1 cellular context compared by ENCODE assay signal in the genomic region with DNA sequence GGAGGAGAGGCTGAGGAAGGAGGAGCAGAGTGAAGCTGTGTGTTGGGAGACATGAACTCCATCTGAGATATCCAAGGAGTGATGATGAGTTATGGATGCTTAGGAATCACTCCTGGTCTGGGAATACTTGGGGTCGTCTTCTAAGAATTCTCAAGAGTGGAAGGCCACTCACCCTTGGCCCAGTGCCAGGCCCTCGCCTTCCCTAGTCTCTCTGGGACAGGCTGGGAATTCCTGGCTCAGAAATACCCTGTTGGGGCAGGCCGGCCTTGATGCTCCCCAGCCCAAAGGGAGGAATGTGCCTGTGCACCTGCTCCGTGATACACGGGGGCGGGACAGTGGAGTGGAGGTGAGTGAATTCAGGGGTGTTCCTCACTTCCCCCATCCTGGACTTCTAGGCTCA.
TF ChIP-seq lines count a peak whose summit lies in the region.

No MANE protein-coding gene starts in this region.

TF ChIP-seq in SK-N-SH treated with all-trans-retinoic acid at 6 μM for 48 hours, 23 proteins besides CTCF, POLR2A, EP300 and RAD21 (continued from another document):
- TF ChIP-seq, protein P1, sequence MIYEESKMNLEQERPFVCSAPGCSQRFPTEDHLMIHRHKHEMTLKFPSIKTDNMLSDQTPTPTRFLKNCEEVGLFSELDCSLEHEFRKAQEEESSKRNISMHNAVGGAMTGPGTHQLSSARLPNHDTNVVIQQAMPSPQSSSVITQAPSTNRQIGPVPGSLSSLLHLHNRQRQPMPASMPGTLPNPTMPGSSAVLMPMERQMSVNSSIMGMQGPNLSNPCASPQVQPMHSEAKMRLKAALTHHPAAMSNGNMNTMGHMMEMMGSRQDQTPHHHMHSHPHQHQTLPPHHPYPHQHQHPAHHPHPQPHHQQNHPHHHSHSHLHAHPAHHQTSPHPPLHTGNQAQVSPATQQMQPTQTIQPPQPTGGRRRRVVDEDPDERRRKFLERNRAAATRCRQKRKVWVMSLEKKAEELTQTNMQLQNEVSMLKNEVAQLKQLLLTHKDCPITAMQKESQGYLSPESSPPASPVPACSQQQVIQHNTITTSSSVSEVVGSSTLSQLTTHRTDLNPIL (CRISPR knock-in tag; IDR thresholded peaks at IDR 0.05; ENCODE audit: low read depth) = no peak
- TF ChIP-seq RARB (CRISPR knock-in tag; IDR thresholded peaks at IDR 0.05) (no peak), ZNF8 (CRISPR knock-in tag; IDR thresholded peaks at IDR 0.05) (no peak), TCF4 (CRISPR knock-in tag; IDR thresholded peaks at IDR 0.05; ENCODE audit: borderline replicate concordance) (no peak), ZC3H10 (CRISPR knock-in tag; IDR thresholded peaks at IDR 0.05) (no peak)
- TF ChIP-seq, protein P2, sequence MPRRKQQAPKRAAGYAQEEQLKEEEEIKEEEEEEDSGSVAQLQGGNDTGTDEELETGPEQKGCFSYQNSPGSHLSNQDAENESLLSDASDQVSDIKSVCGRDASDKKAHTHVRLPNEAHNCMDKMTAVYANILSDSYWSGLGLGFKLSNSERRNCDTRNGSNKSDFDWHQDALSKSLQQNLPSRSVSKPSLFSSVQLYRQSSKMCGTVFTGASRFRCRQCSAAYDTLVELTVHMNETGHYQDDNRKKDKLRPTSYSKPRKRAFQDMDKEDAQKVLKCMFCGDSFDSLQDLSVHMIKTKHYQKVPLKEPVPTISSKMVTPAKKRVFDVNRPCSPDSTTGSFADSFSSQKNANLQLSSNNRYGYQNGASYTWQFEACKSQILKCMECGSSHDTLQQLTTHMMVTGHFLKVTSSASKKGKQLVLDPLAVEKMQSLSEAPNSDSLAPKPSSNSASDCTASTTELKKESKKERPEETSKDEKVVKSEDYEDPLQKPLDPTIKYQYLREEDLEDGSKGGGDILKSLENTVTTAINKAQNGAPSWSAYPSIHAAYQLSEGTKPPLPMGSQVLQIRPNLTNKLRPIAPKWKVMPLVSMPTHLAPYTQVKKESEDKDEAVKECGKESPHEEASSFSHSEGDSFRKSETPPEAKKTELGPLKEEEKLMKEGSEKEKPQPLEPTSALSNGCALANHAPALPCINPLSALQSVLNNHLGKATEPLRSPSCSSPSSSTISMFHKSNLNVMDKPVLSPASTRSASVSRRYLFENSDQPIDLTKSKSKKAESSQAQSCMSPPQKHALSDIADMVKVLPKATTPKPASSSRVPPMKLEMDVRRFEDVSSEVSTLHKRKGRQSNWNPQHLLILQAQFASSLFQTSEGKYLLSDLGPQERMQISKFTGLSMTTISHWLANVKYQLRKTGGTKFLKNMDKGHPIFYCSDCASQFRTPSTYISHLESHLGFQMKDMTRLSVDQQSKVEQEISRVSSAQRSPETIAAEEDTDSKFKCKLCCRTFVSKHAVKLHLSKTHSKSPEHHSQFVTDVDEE (CRISPR knock-in tag; IDR thresholded peaks at IDR 0.05) = no peak
TF ChIP-seq in SK-N-SH treated with all-trans-retinoic acid at 6 μM for 48 hours: peak in this region for 0.
